ENCODE assay signal across 29 cellular contexts in genomic region chr15:71758716-71759115, GRCh38. TPM values are rescaled to one million over a fixed set of nuclear protein-coding genes. Genes with fewer than 3 reads are reported as not detected.
"Had no signal": no experiment of that assay in that cellular context is flagged by ENCODE, and none has a peak within 500 bp of the region (broad histone marks: within the 10 kb centered on the region; RNA-seq: fewer than 3 reads in every experiment).

No MANE protein-coding gene starts in this region.

- H3K4me3 ChIP-seq: ascending aorta, body of pancreas, PC-9 had no signal

- H3K4me2 ChIP-seq: PC-9 had no signal

- DNase-seq: activated CD4-positive, alpha-beta memory T cell treated with anti-CD3 and anti-CD28 coated beads for 36 hours; activated CD4-positive, alpha-beta T cell treated with anti-CD3 and anti-CD28 coated beads, Interleukin-2, amount 10 ng/mL, durations not matched to agents 7 days and 5 days; activated CD4-positive, CD25-positive, alpha-beta regulatory T cell; activated CD8-positive, alpha-beta memory T cell treated with anti-CD3 and anti-CD28 coated beads, Interleukin-2, amount 50 U/mL, for 4 hours; activated effector memory CD4-positive, alpha-beta T cell treated with Interleukin-2 at 50 U/mL for 16 hours; activated naive CD4-positive, alpha-beta T cell; activated naive CD8-positive, alpha-beta T cell treated with anti-CD3 and anti-CD28 coated beads, Interleukin-2, amount 50 U/mL, for 24 hours; amniotic stem cell; body of pancreas; IMR-90; Kasumi-1; KBM-7; NCI-H1105 treated with DMSO at 0.1 percent for 48 hours; NCI-H1436 treated with DMSO at 0.1 percent for 48 hours; NCI-H1930; NCI-H2171; NCI-H226; NCI-H526; NCI-H82; PC-9; SIG-M5; T-cell; T-helper 2 cell; T1000 had no signal

- H3K27me3 ChIP-seq: ascending aorta, body of pancreas had no signal

- ATAC-seq: activated naive CD4-positive, alpha-beta T cell treated with anti-CD3 and anti-CD28 coated beads, Interleukin-2, amount 50 U/mL, for 72 hours; activated naive CD8-positive, alpha-beta T cell treated with anti-CD3 and anti-CD28 coated beads, Interleukin-2, amount 50 U/mL, for 24 hours; body of pancreas; T-cell had no signal

- H3K4me3 Mint-ChIP-seq: activated CD4-positive, alpha-beta memory T cell treated with anti-CD3 and anti-CD28 coated beads for 36 hours; activated CD4-positive, alpha-beta T cell treated with anti-CD3 and anti-CD28 coated beads, Interleukin-2, amount 10 ng/mL, durations not matched to agents 7 days and 5 days; activated naive CD8-positive, alpha-beta T cell treated with anti-CD3 and anti-CD28 coated beads, Interleukin-2, amount 50 U/mL, for 24 hours; T-cell had no signal

- H3K27ac Mint-ChIP-seq: activated CD4-positive, alpha-beta memory T cell treated with anti-CD3 and anti-CD28 coated beads for 36 hours; activated CD4-positive, alpha-beta T cell treated with anti-CD3 and anti-CD28 coated beads, Interleukin-2, amount 10 ng/mL, durations not matched to agents 7 days and 5 days; activated naive CD8-positive, alpha-beta T cell treated with anti-CD3 and anti-CD28 coated beads, Interleukin-2, amount 50 U/mL, for 24 hours; T-cell had no signal

- H3K27ac ChIP-seq: ascending aorta, body of pancreas, PC-9 had no signal

- H2AFZ ChIP-seq: PC-9 had no signal

- H3K9me3 ChIP-seq: ascending aorta, body of pancreas had no signal

- H3K36me3 Mint-ChIP-seq: T-cell had no signal

- H3K4me1 ChIP-seq: ascending aorta, body of pancreas had no signal

- FAIRE-seq: bronchial epithelial cell, TTC549 had no signal

- H3K4me1 Mint-ChIP-seq: activated CD4-positive, alpha-beta T cell treated with anti-CD3 and anti-CD28 coated beads, Interleukin-2, amount 10 ng/mL, durations not matched to agents 7 days and 5 days; activated naive CD8-positive, alpha-beta T cell treated with anti-CD3 and anti-CD28 coated beads, Interleukin-2, amount 50 U/mL, for 24 hours; T-cell had no signal

RNA-seq across cellular contexts. Expression of gene NR2E3, which starts 51.6 kb away (rescaled TPM):
- total RNA-seq: activated CD4-positive, alpha-beta memory T cell treated with anti-CD3 and anti-CD28 coated beads for 36 hours; activated CD4-positive, alpha-beta T cell treated with anti-CD3 and anti-CD28 coated beads, Interleukin-2, amount 10 ng/mL, durations not matched to agents 7 days and 5 days; activated naive CD4-positive, alpha-beta T cell treated with anti-CD3 and anti-CD28 coated beads, Interleukin-2, amount 50 U/mL, for 72 hours; ascending aorta; RPMI7951; T-cell had no signal
